ENCODE assay signal across 8 cellular contexts in genomic region chr11:12086271-12087074, GRCh38. TPM values are rescaled to one million over a fixed set of nuclear protein-coding genes. Genes with fewer than 3 reads are reported as not detected.
DNase-seq lines count a peak whose midpoint lies in the region; ATAC-seq, FAIRE-seq and TF ChIP-seq lines count a peak whose summit lies in the region.

No MANE protein-coding gene starts in this region.

- peak in 1 of 2 experiments; percentile 43; a peak in 1 of 5 replicates for TF ChIP-seq EP300 in A549 (IDR thresholded peaks at IDR 0.05)

- H3K27ac ChIP-seq in A549 (peak overlapping the region; percentile 96 to 97), endodermal cell (ENCODE audit: low read depth, low read length) (no peak overlapping the region)

- peaks cover 4% of the 10 kb centered on the region for H3K9me3 Mint-ChIP-seq in activated naive CD8-positive, alpha-beta T cell treated with anti-CD3 and anti-CD28 coated beads, Interleukin-2, amount 10 ng/mL, durations not matched to agents 7 days and 5 days
- peaks cover 2% of the 10 kb centered on the region for H3K9me3 Mint-ChIP-seq in stimulated activated effector memory CD8-positive, alpha-beta T cell treated with anti-CD3 and anti-CD28 coated beads, Interleukin-12 subunit alpha, Interleukin-12 subunit beta, amount 100 ng/mL, for 72 hours
- no peaks in the 10 kb centered on the region for H3K9me3 Mint-ChIP-seq in endodermal cell

- peak; percentile 89 to 92 for DNase-seq in A549 (ENCODE audit: low read depth in 1 of 2, low spot score in 1 of 2)
- peak; percentile 96 for DNase-seq in HS-27A (ENCODE audit: low read depth)
- DNase-seq in activated naive CD8-positive, alpha-beta T cell treated with anti-CD3 and anti-CD28 coated beads, Interleukin-2, amount 10 ng/mL, durations not matched to agents 7 days and 5 days: no peak
- peak; percentile 71 for DNase-seq in left ventricle myocardium superior
- no peak for DNase-seq in stimulated activated effector memory CD8-positive, alpha-beta T cell treated with anti-CD3 and anti-CD28 coated beads, Interleukin-12 subunit alpha, Interleukin-12 subunit beta, amount 100 ng/mL, for 72 hours (ENCODE audit: low spot score in 2 of 2)
- no peak for DNase-seq in endodermal cell
- no peak for DNase-seq in NCI-H2227 (lab: John Stamatoyannopoulos, UW; ENCODE audit: unreplicated experiment)

- H3K9ac ChIP-seq in endodermal cell (ENCODE audit: extremely low read depth, low read length, poor library complexity, severe bottlenecking): no peak overlapping the region

- H3K4me3 Mint-ChIP-seq in activated naive CD8-positive, alpha-beta T cell treated with anti-CD3 and anti-CD28 coated beads, Interleukin-2, amount 10 ng/mL, durations not matched to agents 7 days and 5 days: peak overlapping the region; percentile 55
- peak overlapping the region; percentile 54 for H3K4me3 Mint-ChIP-seq in stimulated activated effector memory CD8-positive, alpha-beta T cell treated with anti-CD3 and anti-CD28 coated beads, Interleukin-12 subunit alpha, Interleukin-12 subunit beta, amount 100 ng/mL, for 72 hours
- H3K4me3 Mint-ChIP-seq in endodermal cell: no peak overlapping the region

- CTCF ChIA-PET in A549 (lab: Yijun Ruan, JAX): interaction anchor here (0.8 to 9.1 kb wide), 21 partner anchors 8 to 200 kb away, joined by 3 to 92 read pairs (median 6); no protein-coding TSS in a partner anchor

- TF ChIP-seq CTCF in A549 (IDR thresholded peaks at IDR 0.05) (no peak), endodermal cell (conservative IDR thresholded peaks at IDR 0.05) (no peak)

- WGBS in A549 (ENCODE audit: missing lambda C conversion rate): 6% methylated on average over 3 of the region's 3 CpGs
- 80 to 82% methylated on average over 3 of the region's 3 CpGs for WGBS in endodermal cell (ENCODE audit: insufficient coverage in 1 of 2, insufficient read length in 1 of 2), 2 experiments

- peaks cover 68% of the 10 kb centered on the region for H3K4me1 ChIP-seq in A549
- peaks cover 7% of the 10 kb centered on the region for H3K4me1 ChIP-seq in endodermal cell (ENCODE audit: control insufficient read depth, insufficient read depth, low read length)

- peak overlapping the region; percentile 82 for H3K4me2 ChIP-seq in A549

- peaks cover 58% of the 10 kb centered on the region for H3K4me1 Mint-ChIP-seq in activated naive CD8-positive, alpha-beta T cell treated with anti-CD3 and anti-CD28 coated beads, Interleukin-2, amount 10 ng/mL, durations not matched to agents 7 days and 5 days
- H3K4me1 Mint-ChIP-seq in stimulated activated effector memory CD8-positive, alpha-beta T cell treated with anti-CD3 and anti-CD28 coated beads, Interleukin-12 subunit alpha, Interleukin-12 subunit beta, amount 100 ng/mL, for 72 hours: peaks cover 69% of the 10 kb centered on the region
- peaks cover 8% of the 10 kb centered on the region for H3K4me1 Mint-ChIP-seq in endodermal cell

- H3K36me3 Mint-ChIP-seq in activated naive CD8-positive, alpha-beta T cell treated with anti-CD3 and anti-CD28 coated beads, Interleukin-2, amount 10 ng/mL, durations not matched to agents 7 days and 5 days: peaks cover 2% of the 10 kb centered on the region
- peaks cover under 1% of the 10 kb centered on the region for H3K36me3 Mint-ChIP-seq in stimulated activated effector memory CD8-positive, alpha-beta T cell treated with anti-CD3 and anti-CD28 coated beads, Interleukin-12 subunit alpha, Interleukin-12 subunit beta, amount 100 ng/mL, for 72 hours
- no peaks in the 10 kb centered on the region for H3K36me3 Mint-ChIP-seq in endodermal cell (ENCODE audit: low read depth)

- intact Hi-C loops in left ventricle myocardium superior (cut with micrococcal nuclease): loop anchor here (10.0 kb wide), 1 partner anchor 158 kb away; no protein-coding TSS in a partner anchor

- TF ChIP-seq POLR2A in A549 (IDR thresholded peaks at IDR 0.05; ENCODE audit: low read length): 0 out of 2 replicates have a peak, but pooled peaks have one; percentile 4

- peak overlapping the region; percentile 92 for H3K27ac Mint-ChIP-seq in activated naive CD8-positive, alpha-beta T cell treated with anti-CD3 and anti-CD28 coated beads, Interleukin-2, amount 10 ng/mL, durations not matched to agents 7 days and 5 days
- peak overlapping the region; percentile 8 for H3K27ac Mint-ChIP-seq in stimulated activated effector memory CD8-positive, alpha-beta T cell treated with anti-CD3 and anti-CD28 coated beads, Interleukin-12 subunit alpha, Interleukin-12 subunit beta, amount 100 ng/mL, for 72 hours
- H3K27ac Mint-ChIP-seq in endodermal cell: no peak overlapping the region

- POLR2A ChIA-PET in A549 (lab: Yijun Ruan, JAX): interaction anchor here (0.6 to 4.2 kb wide), 13 partner anchors 8 to 1277 kb away, joined by 3 to 56 read pairs (median 4); partner anchors contain the start of genes EIF4G2 and MICAL2
- POLR2A ChIA-PET in activated naive CD8-positive, alpha-beta T cell treated with anti-CD3 and anti-CD28 coated beads, Interleukin-2, amount 10 ng/mL, durations not matched to agents 7 days and 5 days (lab: Charles Lee): interaction anchor here (0.7 to 2.8 kb wide), 8 partner anchors 22 to 150 kb away, joined by 3 to 17 read pairs (median 4); no protein-coding TSS in a partner anchor

- FAIRE-seq in A549 (lab: Jason Lieb, UNC): peak; percentile 54

- peak overlapping the region; percentile 24; the same call in 1 of the 3 replicates for H3K4me3 ChIP-seq in A549
- no peak overlapping the region for H3K4me3 ChIP-seq in endodermal cell (ENCODE audit: low read length)

- H3K9me3 ChIP-seq in A549: peaks cover 3% of the 10 kb centered on the region; the same call in 1 of the 3 replicates
- no peaks in the 10 kb centered on the region for H3K9me3 ChIP-seq in endodermal cell (ENCODE audit: control insufficient read depth, low read length)

- no peaks in the 10 kb centered on the region for H3K27me3 ChIP-seq in endodermal cell (ENCODE audit: control insufficient read depth, insufficient read depth, low read length, poor library complexity, severe bottlenecking)

- ATAC-seq in A549 (peak; percentile 83 to 89), left ventricle myocardium superior (peak; percentile 87), GM21529 (IDR thresholded peaks at IDR 0.05; ENCODE audit: unreplicated experiment) (no peak)
- ATAC-seq in activated naive CD8-positive, alpha-beta T cell treated with anti-CD3 and anti-CD28 coated beads, Interleukin-2, amount 10 ng/mL, durations not matched to agents 7 days and 5 days (ENCODE audit: low read depth): no peak
- ATAC-seq in stimulated activated effector memory CD8-positive, alpha-beta T cell treated with anti-CD3 and anti-CD28 coated beads, Interleukin-12 subunit alpha, Interleukin-12 subunit beta, amount 100 ng/mL, for 72 hours: no peak

- H3K36me3 ChIP-seq in endodermal cell (ENCODE audit: control insufficient read depth, insufficient read depth, low read length): no peaks in the 10 kb centered on the region

- no peaks in the 10 kb centered on the region for H3K27me3 Mint-ChIP-seq in activated naive CD8-positive, alpha-beta T cell treated with anti-CD3 and anti-CD28 coated beads, Interleukin-2, amount 10 ng/mL, durations not matched to agents 7 days and 5 days
- H3K27me3 Mint-ChIP-seq in endodermal cell (ENCODE audit: insufficient read depth): peaks cover 8% of the 10 kb centered on the region

- peak in 1 of 2 experiments; percentile 14; a peak in 2 of 5 replicates for TF ChIP-seq RAD21 in A549 (conservative IDR thresholded peaks at IDR 0.05 in 1 of 2, IDR thresholded peaks at IDR 0.05 in 1 of 2)

TF ChIP-seq in A549, 52 proteins besides CTCF, POLR2A, EP300 and RAD21 (continues in another document):
- TF ChIP-seq ZFP36 (IDR thresholded peaks at IDR 0.05; ENCODE audit: borderline replicate concordance, partially characterized antibody) (peak; percentile 54), FOXS1 (CRISPR knock-in tag; IDR thresholded peaks at IDR 0.05) (no peak), KDM1A (IDR thresholded peaks at IDR 0.05; ENCODE audit: low read depth) (no peak), MAZ (IDR thresholded peaks at IDR 0.05; ENCODE audit: borderline replicate concordance, low read depth, low read length) (no peak), MAFK (IDR thresholded peaks at IDR 0.05; ENCODE audit: partially characterized antibody) (no peak), FOSB (CRISPR knock-in tag; IDR thresholded peaks at IDR 0.05) (peak; percentile 79), ELK1 (IDR thresholded peaks at IDR 0.05; ENCODE audit: low read depth, low read length) (no peak), HOXB13 (CRISPR knock-in tag; IDR thresholded peaks at IDR 0.05; ENCODE audit: low read depth) (0 out of 2 replicates have a peak, but pooled peaks have one; percentile 11), SMC3 (IDR thresholded peaks at IDR 0.05) (peak; percentile 25; the same call in 1 of the 3 replicates), CBX8 (IDR thresholded peaks at IDR 0.05) (no peak)
- TF ChIP-seq, protein P1, sequence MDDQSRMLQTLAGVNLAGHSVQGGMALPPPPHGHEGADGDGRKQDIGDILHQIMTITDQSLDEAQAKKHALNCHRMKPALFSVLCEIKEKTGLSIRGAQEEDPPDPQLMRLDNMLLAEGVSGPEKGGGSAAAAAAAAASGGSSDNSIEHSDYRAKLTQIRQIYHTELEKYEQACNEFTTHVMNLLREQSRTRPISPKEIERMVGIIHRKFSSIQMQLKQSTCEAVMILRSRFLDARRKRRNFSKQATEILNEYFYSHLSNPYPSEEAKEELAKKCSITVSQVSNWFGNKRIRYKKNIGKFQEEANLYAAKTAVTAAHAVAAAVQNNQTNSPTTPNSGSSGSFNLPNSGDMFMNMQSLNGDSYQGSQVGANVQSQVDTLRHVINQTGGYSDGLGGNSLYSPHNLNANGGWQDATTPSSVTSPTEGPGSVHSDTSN (IDR thresholded peaks at IDR 0.05): no peak

RNA-seq across cellular contexts. Expression of gene MICAL2, which starts 23.9 kb away (rescaled TPM):
- polyA plus RNA-seq in A549 (2011; rRNA removed) (42.1 and 52.4 TPM in 2 replicates), A549 (2017; fragmentation: RNase III; extraction: RNeasy Plus Mini Kit Qiagen cat#74134 plus additional on column Dnase treatment) (39.8 to 43.6 TPM (median 43.5 TPM) in 3 replicates)
- polyA plus RNA-seq in A549 (2012; cell fraction: cytosol; rRNA removed): 19.3 and 22.9 TPM in 2 replicates
- 25.5 and 31.9 TPM in 2 replicates for polyA plus RNA-seq in A549 (2012; cell fraction: nucleus; rRNA removed)
- 104 and 112 TPM in 2 replicates for polyA minus RNA-seq in A549 (2011; rRNA and poly(A)+ RNA removed)
- total RNA-seq in activated naive CD8-positive, alpha-beta T cell treated with anti-CD3 and anti-CD28 coated beads, Interleukin-2, amount 10 ng/mL, durations not matched to agents 7 days and 5 days: 10 to 100 TPM; 36.9 to 42.6 TPM
- total RNA-seq in left ventricle myocardium superior (57.1 TPM), endodermal cell (1 to 10 TPM; 1.5 to 1.9 TPM)
- polyA plus RNA-seq in endodermal cell (2013, experiment 1 of 2): 2.2 TPM
- polyA plus RNA-seq in endodermal cell (2013, experiment 2 of 2): 3.8 TPM

Comparison
In these comparisons a context has a peak if more than half of its experiments do, and no peak if none do; other contexts are left out.
1. ATAC-seq: peak in A549 (2 of 2) and left ventricle myocardium superior (single experiment); none in activated naive CD8-positive, alpha-beta T cell treated with anti-CD3 and anti-CD28 coated beads, Interleukin-2, amount 10 ng/mL, durations not matched to agents 7 days and 5 days (single experiment), stimulated activated effector memory CD8-positive, alpha-beta T cell treated with anti-CD3 and anti-CD28 coated beads, Interleukin-12 subunit alpha, Interleukin-12 subunit beta, amount 100 ng/mL, for 72 hours (single experiment) and GM21529 (single experiment).
2. DNase-seq: peak in A549 (2 of 2), HS-27A (single experiment) and left ventricle myocardium superior (single experiment); none in activated naive CD8-positive, alpha-beta T cell treated with anti-CD3 and anti-CD28 coated beads, Interleukin-2, amount 10 ng/mL, durations not matched to agents 7 days and 5 days (single experiment), stimulated activated effector memory CD8-positive, alpha-beta T cell treated with anti-CD3 and anti-CD28 coated beads, Interleukin-12 subunit alpha, Interleukin-12 subunit beta, amount 100 ng/mL, for 72 hours (0 of 2), endodermal cell (single experiment) and NCI-H2227 (single experiment).
3. RNA of gene MICAL2, which starts 23.9 kb away (total RNA-seq): 57.1 TPM in left ventricle myocardium superior (single experiment) and 36.9 to 42.6 TPM in activated naive CD8-positive, alpha-beta T cell treated with anti-CD3 and anti-CD28 coated beads, Interleukin-2, amount 10 ng/mL, durations not matched to agents 7 days and 5 days; 1.5 to 1.9 TPM in endodermal cell; every median in the first group is over 10 times any median in the second.